2 cellular contexts compared by ENCODE assay signal in the genomic region with DNA sequence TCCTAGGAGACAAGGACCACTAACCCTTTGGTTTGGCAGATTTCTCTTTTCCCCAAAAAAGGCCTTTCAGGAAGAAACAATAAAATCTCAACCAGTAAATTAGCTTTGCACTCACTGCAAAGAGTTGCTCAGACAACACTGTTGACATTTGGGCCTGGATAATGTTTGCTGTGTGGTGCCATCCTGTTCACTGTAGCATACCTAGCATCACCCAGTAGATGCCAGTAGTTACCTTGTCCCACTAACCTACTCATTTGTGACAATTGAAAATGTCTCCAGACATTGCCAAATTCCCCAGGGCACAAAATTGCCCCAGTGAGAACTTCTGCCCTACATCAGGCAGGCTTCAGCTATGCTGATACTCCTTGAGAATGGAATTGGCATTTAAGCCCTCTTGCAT.
TF ChIP-seq lines count a peak whose summit lies in the region.

No MANE protein-coding gene starts in this region.

TF ChIP-seq in liver, 16 proteins besides CTCF, POLR2A, EP300 and RAD21 (continued from another document):
- TF ChIP-seq, protein P1, sequence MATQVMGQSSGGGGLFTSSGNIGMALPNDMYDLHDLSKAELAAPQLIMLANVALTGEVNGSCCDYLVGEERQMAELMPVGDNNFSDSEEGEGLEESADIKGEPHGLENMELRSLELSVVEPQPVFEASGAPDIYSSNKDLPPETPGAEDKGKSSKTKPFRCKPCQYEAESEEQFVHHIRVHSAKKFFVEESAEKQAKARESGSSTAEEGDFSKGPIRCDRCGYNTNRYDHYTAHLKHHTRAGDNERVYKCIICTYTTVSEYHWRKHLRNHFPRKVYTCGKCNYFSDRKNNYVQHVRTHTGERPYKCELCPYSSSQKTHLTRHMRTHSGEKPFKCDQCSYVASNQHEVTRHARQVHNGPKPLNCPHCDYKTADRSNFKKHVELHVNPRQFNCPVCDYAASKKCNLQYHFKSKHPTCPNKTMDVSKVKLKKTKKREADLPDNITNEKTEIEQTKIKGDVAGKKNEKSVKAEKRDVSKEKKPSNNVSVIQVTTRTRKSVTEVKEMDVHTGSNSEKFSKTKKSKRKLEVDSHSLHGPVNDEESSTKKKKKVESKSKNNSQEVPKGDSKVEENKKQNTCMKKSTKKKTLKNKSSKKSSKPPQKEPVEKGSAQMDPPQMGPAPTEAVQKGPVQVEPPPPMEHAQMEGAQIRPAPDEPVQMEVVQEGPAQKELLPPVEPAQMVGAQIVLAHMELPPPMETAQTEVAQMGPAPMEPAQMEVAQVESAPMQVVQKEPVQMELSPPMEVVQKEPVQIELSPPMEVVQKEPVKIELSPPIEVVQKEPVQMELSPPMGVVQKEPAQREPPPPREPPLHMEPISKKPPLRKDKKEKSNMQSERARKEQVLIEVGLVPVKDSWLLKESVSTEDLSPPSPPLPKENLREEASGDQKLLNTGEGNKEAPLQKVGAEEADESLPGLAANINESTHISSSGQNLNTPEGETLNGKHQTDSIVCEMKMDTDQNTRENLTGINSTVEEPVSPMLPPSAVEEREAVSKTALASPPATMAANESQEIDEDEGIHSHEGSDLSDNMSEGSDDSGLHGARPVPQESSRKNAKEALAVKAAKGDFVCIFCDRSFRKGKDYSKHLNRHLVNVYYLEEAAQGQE (IDR thresholded peaks at IDR 0.05) = no peak
- TF ChIP-seq, protein P2, sequence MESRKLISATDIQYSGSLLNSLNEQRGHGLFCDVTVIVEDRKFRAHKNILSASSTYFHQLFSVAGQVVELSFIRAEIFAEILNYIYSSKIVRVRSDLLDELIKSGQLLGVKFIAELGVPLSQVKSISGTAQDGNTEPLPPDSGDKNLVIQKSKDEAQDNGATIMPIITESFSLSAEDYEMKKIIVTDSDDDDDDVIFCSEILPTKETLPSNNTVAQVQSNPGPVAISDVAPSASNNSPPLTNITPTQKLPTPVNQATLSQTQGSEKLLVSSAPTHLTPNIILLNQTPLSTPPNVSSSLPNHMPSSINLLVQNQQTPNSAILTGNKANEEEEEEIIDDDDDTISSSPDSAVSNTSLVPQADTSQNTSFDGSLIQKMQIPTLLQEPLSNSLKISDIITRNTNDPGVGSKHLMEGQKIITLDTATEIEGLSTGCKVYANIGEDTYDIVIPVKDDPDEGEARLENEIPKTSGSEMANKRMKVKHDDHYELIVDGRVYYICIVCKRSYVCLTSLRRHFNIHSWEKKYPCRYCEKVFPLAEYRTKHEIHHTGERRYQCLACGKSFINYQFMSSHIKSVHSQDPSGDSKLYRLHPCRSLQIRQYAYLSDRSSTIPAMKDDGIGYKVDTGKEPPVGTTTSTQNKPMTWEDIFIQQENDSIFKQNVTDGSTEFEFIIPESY (IDR thresholded peaks at IDR 0.05) = no peak
- no peak for TF ChIP-seq HNF4G (IDR thresholded peaks at IDR 0.05)

TF ChIP-seq in HepG2, 621 proteins besides CTCF, POLR2A, EP300 and RAD21 (continued from another document):
- TF ChIP-seq, protein P3, sequence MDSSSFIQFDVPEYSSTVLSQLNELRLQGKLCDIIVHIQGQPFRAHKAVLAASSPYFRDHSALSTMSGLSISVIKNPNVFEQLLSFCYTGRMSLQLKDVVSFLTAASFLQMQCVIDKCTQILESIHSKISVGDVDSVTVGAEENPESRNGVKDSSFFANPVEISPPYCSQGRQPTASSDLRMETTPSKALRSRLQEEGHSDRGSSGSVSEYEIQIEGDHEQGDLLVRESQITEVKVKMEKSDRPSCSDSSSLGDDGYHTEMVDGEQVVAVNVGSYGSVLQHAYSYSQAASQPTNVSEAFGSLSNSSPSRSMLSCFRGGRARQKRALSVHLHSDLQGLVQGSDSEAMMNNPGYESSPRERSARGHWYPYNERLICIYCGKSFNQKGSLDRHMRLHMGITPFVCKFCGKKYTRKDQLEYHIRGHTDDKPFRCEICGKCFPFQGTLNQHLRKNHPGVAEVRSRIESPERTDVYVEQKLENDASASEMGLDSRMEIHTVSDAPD (CRISPR knock-in tag; IDR thresholded peaks at IDR 0.05) = no peak
- no peak for TF ChIP-seq FOXP1 (IDR thresholded peaks at IDR 0.05)
- TF ChIP-seq FOXP1 (CRISPR knock-in tag; IDR thresholded peaks at IDR 0.05) = no peak
- no peak for TF ChIP-seq TOE1 (CRISPR knock-in tag; IDR thresholded peaks at IDR 0.05)
- TF ChIP-seq ZFP82 (CRISPR knock-in tag; IDR thresholded peaks at IDR 0.05; ENCODE audit: borderline replicate concordance) = no peak
- no peak for TF ChIP-seq HNRNPH1 (optimal IDR thresholded peaks at IDR 0.05; ENCODE audit: low read depth, low read length)
